Comparison of ENCODE assay signal across 13 cellular contexts in genomic region chr10:114635101-114635500, GRCh38. TPM values are rescaled to one million over a fixed set of nuclear protein-coding genes. Genes with fewer than 3 reads are reported as not detected.
DNase-seq lines count a peak whose midpoint lies in the region; ATAC-seq, FAIRE-seq and TF ChIP-seq lines count a peak whose summit lies in the region.
"Had no signal": no experiment of that assay in that cellular context is flagged by ENCODE, and none has a peak within 500 bp of the region (broad histone marks: within the 10 kb centered on the region; RNA-seq: fewer than 3 reads in every experiment).

No MANE protein-coding gene starts in this region.

- peaks cover 27% of the 10 kb centered on the region for H3K27me3 Mint-ChIP-seq in type B pancreatic cell

- H3K9me3 Mint-ChIP-seq in type B pancreatic cell: no peaks in the 10 kb centered on the region
- H3K9me3 Mint-ChIP-seq: activated T-cell treated with anti-CD3 and anti-CD28 coated beads, Interleukin-2, amount 50 U/mL, for 24 hours; immature natural killer cell had no signal

- TF ChIP-seq CTCF in heart left ventricle (IDR thresholded peaks at IDR 0.05): no peak
- no peak for TF ChIP-seq CTCF in type B pancreatic cell (conservative IDR thresholded peaks at IDR 0.05)
- no peak for TF ChIP-seq CTCF in OCI-LY7 (conservative IDR thresholded peaks at IDR 0.05; ENCODE audit: low read length)

- TF ChIP-seq POLR2A in heart left ventricle (IDR thresholded peaks at IDR 0.05): no peak

- POLR2A ChIA-PET in OCI-LY7 (lab: Charles Lee): no interaction called here

- H3K9me2 ChIP-seq in OCI-LY7 (ENCODE audit: insufficient read depth, low read length): no peaks in the 10 kb centered on the region

- intact Hi-C loops in heart left ventricle (cut with DNase I) (loop anchor here in 5 of 10 donors (5.0 to 10.0 kb wide), 4 partner anchors 47 to 160 kb away; no protein-coding TSS in a partner anchor), Right ventricle myocardium superior (cut with DNase I) (no loop called here), OCI-LY7 (cut with micrococcal nuclease; ENCODE audit: unreplicated experiment) (no loop called here)

- peaks cover 54% of the 10 kb centered on the region for H3K4me1 Mint-ChIP-seq in type B pancreatic cell (ENCODE audit: unreplicated experiment)

- FAIRE-seq in HTR-8/SVneo (lab: Jason Lieb, UNC): no peak

- 24 to 42% (median 27%) methylated on average over 7 of the region's 7 CpGs for WGBS in heart left ventricle, 4 donors
- 90 to 91% methylated on average over 4 to 6 of the region's 7 CpGs for WGBS in mesodermal cell (ENCODE audit: insufficient coverage in 2 of 2), 2 experiments

- H2AFZ ChIP-seq in OCI-LY7 (ENCODE audit: low read length): no peak overlapping the region

- H3K79me2 ChIP-seq in OCI-LY7 (ENCODE audit: insufficient read depth, low read depth, low read length): no peaks in the 10 kb centered on the region

- H3K27me3 ChIP-seq in heart left ventricle: peaks cover 0 to 21% (median 0%) of the 10 kb centered on the region in 9 donors

- H3K27ac ChIP-seq in heart left ventricle: peak overlapping the region; percentile 63 to 92 (median 80)
- peak overlapping the region; percentile 94 for H3K27ac ChIP-seq in mesodermal cell (ENCODE audit: low read depth, low read length, severe bottlenecking)
- H3K27ac ChIP-seq in OCI-LY7 (ENCODE audit: low read depth, low read length, poor library complexity, severe bottlenecking): no peak overlapping the region
- H3K27ac ChIP-seq: WERI-Rb-1 had no signal

- H3K4me1 ChIP-seq in heart left ventricle (peaks cover 0 to 82% (median 55%) of the 10 kb centered on the region in 12 donors), mesodermal cell (ENCODE audit: control insufficient read depth, insufficient read depth, low read length, poor library complexity, severe bottlenecking) (peaks cover 62% of the 10 kb centered on the region), OCI-LY7 (ENCODE audit: insufficient read depth, low read length, poor library complexity, severe bottlenecking) (no peaks in the 10 kb centered on the region)

- no peak for ATAC-seq in heart left ventricle
- ATAC-seq in Right ventricle myocardium superior (ENCODE audit: poor library complexity): no peak

- H3K4me3 Mint-ChIP-seq in type B pancreatic cell: peak overlapping the region; percentile 64
- H3K4me3 Mint-ChIP-seq: activated T-cell treated with anti-CD3 and anti-CD28 coated beads, Interleukin-2, amount 50 U/mL, for 24 hours; immature natural killer cell had no signal

- no peaks in the 10 kb centered on the region for H3K36me3 Mint-ChIP-seq in type B pancreatic cell

- no peaks in the 10 kb centered on the region for H4K20me1 ChIP-seq in OCI-LY7 (ENCODE audit: insufficient read depth, low read length)

- H3K9me3 ChIP-seq in heart left ventricle: no peaks in the 10 kb centered on the region
- H3K9me3 ChIP-seq in mesodermal cell (ENCODE audit: control insufficient read depth, low read length): no peaks in the 10 kb centered on the region
- no peaks in the 10 kb centered on the region for H3K9me3 ChIP-seq in OCI-LY7 (ENCODE audit: low read length)

- no peak for DNase-seq in heart left ventricle
- DNase-seq in Right ventricle myocardium superior: no peak
- peak; percentile 74 for DNase-seq in cerebellar cortex (ENCODE audit: low spot score)
- DNase-seq in type B pancreatic cell (ENCODE audit: extremely low spot score, unreplicated experiment): no peak
- no peak for DNase-seq in HTR-8/SVneo (ENCODE audit: insufficient read length, low spot score)
- DNase-seq in NCI-H510A treated with DMSO at 0.1 percent for 48 hours (lab: John Stamatoyannopoulos, UW): no peak
- no peak for DNase-seq in OCI-LY7 (ENCODE audit: low spot score)
- DNase-seq: activated T-cell treated with anti-CD3 and anti-CD28 coated beads, Interleukin-2, amount 50 U/mL, for 24 hours; immature natural killer cell; NCI-H345; stimulated activated CD4-positive, alpha-beta T cell treated with anti-CD3 and anti-CD28 coated beads, Interleukin-4, amount 100 ng/mL, for 24 hours; WERI-Rb-1 had no signal

- BruUV-seq in OCI-LY7 (replicated peaks; lab: Mats Ljungman, UMichigan): no TSS peak

- no peak overlapping the region for H3K4me2 ChIP-seq in OCI-LY7 (ENCODE audit: low read length)

- H3K4me3 ChIP-seq in heart left ventricle (peak overlapping the region in 7 of 12 donors; percentile 1 to 19 (median 5)), mesodermal cell (ENCODE audit: extremely low read depth, insufficient read depth, low read length, poor library complexity, severe bottlenecking) (no peak overlapping the region), OCI-LY7 (ENCODE audit: low read depth, low read length, poor library complexity, severe bottlenecking) (no peak overlapping the region)

- peaks cover 0 to 6% (median 0%) of the 10 kb centered on the region in 9 donors for H3K36me3 ChIP-seq in heart left ventricle
- H3K36me3 ChIP-seq in mesodermal cell (ENCODE audit: control insufficient read depth, insufficient read depth, low read length): no peaks in the 10 kb centered on the region
- no peaks in the 10 kb centered on the region for H3K36me3 ChIP-seq in OCI-LY7 (ENCODE audit: insufficient read depth, low read length)
- H3K36me3 ChIP-seq: WERI-Rb-1 had no signal

- CTCF ChIA-PET in OCI-LY7 (lab: Charles Lee; ENCODE audit: unreplicated experiment): interaction anchor here (0.6 kb wide), 1 partner anchor 17 kb away, joined by 3 read pairs; no protein-coding TSS in a partner anchor

- peak overlapping the region; percentile 88 for H3K27ac Mint-ChIP-seq in type B pancreatic cell
- H3K27ac Mint-ChIP-seq: activated T-cell treated with anti-CD3 and anti-CD28 coated beads, Interleukin-2, amount 50 U/mL, for 24 hours; immature natural killer cell had no signal

RNA-seq across cellular contexts. Expression of gene ABLIM1, which starts 23.0 kb away (rescaled TPM):
- total RNA-seq in heart left ventricle (100 to 1,000 TPM; 491 to 713 (median 575) TPM), Right ventricle myocardium superior (772 TPM), type B pancreatic cell (ENCODE audit: low replicate concordance) (77.7 and 143 TPM in 2 replicates), OCI-LY7 (2022) (246 and 268 TPM in 2 replicates)
- polyA plus RNA-seq in heart left ventricle: 100 to 1,000 TPM; 242 to 276 TPM
- 23.9 TPM for polyA plus RNA-seq in mesodermal cell (2013, experiment 1 of 2)
- polyA plus RNA-seq in mesodermal cell (2013, experiment 2 of 2): 19.0 TPM
- 61.1 and 94.2 TPM in 2 replicates for total RNA-seq in OCI-LY7 (2014; rRNA removed; shearing (Covaris generic))

Comparison
In these comparisons a context has a peak if more than half of its experiments do, and no peak if none do; other contexts are left out.
1. H3K4me3 ChIP-seq: peak in heart left ventricle (7 of 12); none in mesodermal cell (single experiment) and OCI-LY7 (single experiment).